Comparison of ENCODE assay signal across 9 cellular contexts in genomic region chr4:11073621-11074051, GRCh38.
A peak's percentile ranks its signal among the peaks of the same experiment; 100 is the strongest.
DNase-seq lines count a peak whose midpoint lies in the region; ATAC-seq, FAIRE-seq and TF ChIP-seq lines count a peak whose summit lies in the region.
"Had no signal": no experiment of that assay in that cellular context is flagged by ENCODE, and none has a peak within 500 bp of the region (broad histone marks: within the 10 kb centered on the region; RNA-seq: fewer than 3 reads in every experiment).

No MANE protein-coding gene starts in this region.

- H3K36me3 ChIP-seq in GM12878 (ENCODE audit: control insufficient read depth in 2 of 2, insufficient read depth in 2 of 2, low read length in 1 of 2) (no peaks in the 10 kb centered on the region), small intestine (ENCODE audit: control insufficient read depth in 2 of 2, insufficient read depth in 2 of 2, low read length in 2 of 2) (no peaks in the 10 kb centered on the region)

- no peak overlapping the region for H3K27ac ChIP-seq in GM12878 (ENCODE audit: control insufficient read depth, insufficient read depth)
- H3K27ac ChIP-seq in small intestine (ENCODE audit: low read depth in 1 of 2, low read length in 1 of 2): no peak overlapping the region

- H3K9ac ChIP-seq in GM12878 (ENCODE audit: control insufficient read depth, insufficient read depth, low read length): no peak overlapping the region

- no peaks in the 10 kb centered on the region for H3K79me2 ChIP-seq in GM12878 (ENCODE audit: control insufficient read depth, insufficient read depth, low read length)

- ATAC-seq in GM12878 (no peak), left ventricle myocardium superior (peak; percentile 98), GM18502 (IDR thresholded peaks at IDR 0.05; ENCODE audit: poor library complexity, unreplicated experiment) (no peak), GM21528 (IDR thresholded peaks at IDR 0.05; ENCODE audit: low FRiP score, unreplicated experiment) (no peak), GM21447 (IDR thresholded peaks at IDR 0.05; ENCODE audit: unreplicated experiment) (no peak)

- TF ChIP-seq RAD21 in GM12878 (IDR thresholded peaks at IDR 0.05; ENCODE audit: insufficient read depth, low read depth, low read length): no peak

- CTCF ChIA-PET in GM12878 (lab: Yijun Ruan, JAX): no interaction called here

- in situ Hi-C loops in GM12878 (cut with MboI): no loop called here

- intact Hi-C loops in GM12878 (cut with micrococcal nuclease; ENCODE audit: unreplicated experiment) (loop anchor here (5.0 to 10.0 kb wide), 2 partner anchors 326 to 351 kb away; partner anchors contain the start of gene HS3ST1), left ventricle myocardium superior (cut with micrococcal nuclease) (no loop called here)

- H3K4me1 ChIP-seq in GM12878 (ENCODE audit: control insufficient read depth, insufficient read depth, low read length) (no peaks in the 10 kb centered on the region), small intestine (ENCODE audit: control insufficient read depth in 2 of 2, insufficient read depth in 1 of 2, low read depth in 1 of 2, low read length in 1 of 2) (no peaks in the 10 kb centered on the region)

- no peak for FAIRE-seq in GM12878 (lab: Jason Lieb, UNC)
- FAIRE-seq in small intestine (lab: Jason Lieb, UNC): no peak
- FAIRE-seq: GM18507 had no signal

- peak; percentile 27 for DNase-seq in LNCaP clone FGC (ENCODE audit: low read depth)
- DNase-seq in GM12878 (ENCODE audit: low read depth, low spot score): no peak
- DNase-seq in left ventricle myocardium superior: peak; percentile 71
- peak; percentile 15 for DNase-seq in small intestine
- no peak for DNase-seq in activated CD4-positive, CD25-positive, alpha-beta regulatory T cell treated with anti-CD3 and anti-CD28 coated beads, Interleukin-2, amount 50 U/mL, for 72 hours

- RAD21 ChIA-PET in GM12878 (lab: Charles Lee; ENCODE audit: unreplicated experiment): interaction anchor here (1.1 kb wide), 1 partner anchor 16 kb away, joined by 3 read pairs; no protein-coding TSS in a partner anchor

- no peak for TF ChIP-seq POLR2A in GM12878 (IDR thresholded peaks at IDR 0.05; ENCODE audit: low read depth, low read length)

- no peaks in the 10 kb centered on the region for H3K9me3 ChIP-seq in GM12878 (replicated peaks; ENCODE audit: control insufficient read depth, insufficient read depth, low read length)
- H3K9me3 ChIP-seq in small intestine (ENCODE audit: control insufficient read depth, low read depth): no peaks in the 10 kb centered on the region

- POLR2A ChIA-PET in GM12878 (lab: Charles Lee): no interaction called here

- H2AFZ ChIP-seq in GM12878 (ENCODE audit: control insufficient read depth, low read depth, low read length): no peak overlapping the region

- TF ChIP-seq EP300 in GM12878 (IDR thresholded peaks at IDR 0.05; ENCODE audit: borderline replicate concordance in 1 of 2, control insufficient read depth in 1 of 2, low read depth in 2 of 2, low read length in 2 of 2): no peak

- BruUV-seq in GM12878 (replicated peaks; lab: Mats Ljungman, UMichigan): no TSS peak

- no peak for TF ChIP-seq CTCF in LNCaP clone FGC (IDR thresholded peaks at IDR 0.05; ENCODE audit: control insufficient read depth, extremely low read depth, insufficient read depth)
- no peak for TF ChIP-seq CTCF in GM12878 (IDR thresholded peaks at IDR 0.05 in 2 of 3, conservative IDR thresholded peaks at IDR 0.05 in 1 of 3; ENCODE audit: control insufficient read depth in 2 of 3, extremely low read depth in 1 of 3, insufficient read depth in 1 of 3, low read depth in 3 of 3, low read length in 3 of 3)

- H3K27me3 ChIP-seq in GM12878 (replicated peaks in 1 of 2; ENCODE audit: control insufficient read depth in 2 of 2, insufficient read depth in 2 of 2, low read length in 1 of 2) (no peaks in the 10 kb centered on the region), small intestine (ENCODE audit: control insufficient read depth in 2 of 2, insufficient read depth in 2 of 2, low read length in 2 of 2) (peaks cover 0 to 2% of the 10 kb centered on the region in 2 donors)

- H4K20me1 ChIP-seq in GM12878 (ENCODE audit: control insufficient read depth, insufficient read depth): no peaks in the 10 kb centered on the region

- H3K4me3 ChIP-seq in LNCaP clone FGC (ENCODE audit: low read depth, low read length) (no peak overlapping the region), GM12878 (no peak overlapping the region), small intestine (ENCODE audit: low read depth in 1 of 2, low read length in 2 of 2) (no peak overlapping the region)

- SMC1A ChIA-PET in GM12878 (lab: Charles Lee; ENCODE audit: uncharacterized antibody, unreplicated experiment): interaction anchor here (0.5 kb wide), 1 partner anchor 1048 kb away, joined by 3 read pairs; no protein-coding TSS in a partner anchor

- 75% methylated on average over 6 of the region's 6 CpGs for WGBS in GM12878 (ENCODE audit: insufficient coverage, insufficient replicate concordance, low lambda C conversion rate, missing lambda C conversion rate)
- WGBS in small intestine, 3 donors: 63 to 88% (median 68%) methylated on average over 6 of the region's 6 CpGs

- H3K4me2 ChIP-seq in GM12878 (ENCODE audit: control insufficient read depth, insufficient read depth): no peak overlapping the region

TF ChIP-seq in GM12878, 131 proteins besides CTCF, POLR2A, EP300 and RAD21:
- TF ChIP-seq, protein P1, sequence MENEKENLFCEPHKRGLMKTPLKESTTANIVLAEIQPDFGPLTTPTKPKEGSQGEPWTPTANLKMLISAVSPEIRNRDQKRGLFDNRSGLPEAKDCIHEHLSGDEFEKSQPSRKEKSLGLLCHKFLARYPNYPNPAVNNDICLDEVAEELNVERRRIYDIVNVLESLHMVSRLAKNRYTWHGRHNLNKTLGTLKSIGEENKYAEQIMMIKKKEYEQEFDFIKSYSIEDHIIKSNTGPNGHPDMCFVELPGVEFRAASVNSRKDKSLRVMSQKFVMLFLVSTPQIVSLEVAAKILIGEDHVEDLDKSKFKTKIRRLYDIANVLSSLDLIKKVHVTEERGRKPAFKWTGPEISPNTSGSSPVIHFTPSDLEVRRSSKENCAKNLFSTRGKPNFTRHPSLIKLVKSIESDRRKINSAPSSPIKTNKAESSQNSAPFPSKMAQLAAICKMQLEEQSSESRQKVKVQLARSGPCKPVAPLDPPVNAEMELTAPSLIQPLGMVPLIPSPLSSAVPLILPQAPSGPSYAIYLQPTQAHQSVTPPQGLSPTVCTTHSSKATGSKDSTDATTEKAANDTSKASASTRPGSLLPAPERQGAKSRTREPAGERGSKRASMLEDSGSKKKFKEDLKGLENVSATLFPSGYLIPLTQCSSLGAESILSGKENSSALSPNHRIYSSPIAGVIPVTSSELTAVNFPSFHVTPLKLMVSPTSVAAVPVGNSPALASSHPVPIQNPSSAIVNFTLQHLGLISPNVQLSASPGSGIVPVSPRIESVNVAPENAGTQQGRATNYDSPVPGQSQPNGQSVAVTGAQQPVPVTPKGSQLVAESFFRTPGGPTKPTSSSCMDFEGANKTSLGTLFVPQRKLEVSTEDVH (IDR thresholded peaks at IDR 0.05; ENCODE audit: low read depth, partially characterized antibody): no peak
- TF ChIP-seq ATF7 (IDR thresholded peaks at IDR 0.05; ENCODE audit: low read depth) (0 out of 2 replicates have a peak, but pooled peaks have one; percentile 19), RCOR1 (conservative IDR thresholded peaks at IDR 0.05; ENCODE audit: low read depth, low read length) (no peak)
- TF ChIP-seq, protein P2, sequence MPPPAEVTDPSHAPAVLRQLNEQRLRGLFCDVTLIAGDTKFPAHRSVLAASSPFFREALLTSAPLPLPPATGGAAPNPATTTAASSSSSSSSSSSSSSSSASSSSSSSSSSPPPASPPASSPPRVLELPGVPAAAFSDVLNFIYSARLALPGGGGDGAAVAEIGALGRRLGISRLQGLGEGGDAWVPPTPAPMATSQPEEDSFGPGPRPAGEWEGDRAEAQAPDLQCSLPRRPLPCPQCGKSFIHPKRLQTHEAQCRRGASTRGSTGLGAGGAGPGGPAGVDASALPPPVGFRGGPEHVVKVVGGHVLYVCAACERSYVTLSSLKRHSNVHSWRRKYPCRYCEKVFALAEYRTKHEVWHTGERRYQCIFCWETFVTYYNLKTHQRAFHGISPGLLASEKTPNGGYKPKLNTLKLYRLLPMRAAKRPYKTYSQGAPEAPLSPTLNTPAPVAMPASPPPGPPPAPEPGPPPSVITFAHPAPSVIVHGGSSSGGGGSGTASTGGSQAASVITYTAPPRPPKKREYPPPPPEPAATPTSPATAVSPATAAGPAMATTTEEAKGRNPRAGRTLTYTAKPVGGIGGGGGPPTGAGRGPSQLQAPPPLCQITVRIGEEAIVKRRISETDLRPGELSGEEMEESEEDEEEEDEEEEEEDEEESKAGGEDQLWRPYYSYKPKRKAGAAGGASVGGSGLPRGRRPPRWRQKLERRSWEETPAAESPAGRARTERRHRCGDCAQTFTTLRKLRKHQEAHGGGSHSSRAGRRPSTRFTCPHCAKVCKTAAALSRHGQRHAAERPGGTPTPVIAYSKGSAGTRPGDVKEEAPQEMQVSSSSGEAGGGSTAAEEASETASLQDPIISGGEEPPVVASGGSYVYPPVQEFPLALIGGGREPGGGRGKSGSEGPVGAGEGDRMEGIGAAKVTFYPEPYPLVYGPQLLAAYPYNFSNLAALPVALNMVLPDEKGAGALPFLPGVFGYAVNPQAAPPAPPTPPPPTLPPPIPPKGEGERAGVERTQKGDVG (CRISPR knock-in tag; IDR thresholded peaks at IDR 0.05): no peak

Comparison
In these comparisons a context has a peak if more than half of its experiments do, and no peak if none do; other contexts are left out.
1. DNase-seq: peak in LNCaP clone FGC (single experiment), left ventricle myocardium superior (single experiment) and small intestine (single experiment); none in GM12878 (single experiment) and activated CD4-positive, CD25-positive, alpha-beta regulatory T cell treated with anti-CD3 and anti-CD28 coated beads, Interleukin-2, amount 50 U/mL, for 72 hours (single experiment).